Comparison of ENCODE assay signal across 27 cellular contexts in the genomic region with DNA sequence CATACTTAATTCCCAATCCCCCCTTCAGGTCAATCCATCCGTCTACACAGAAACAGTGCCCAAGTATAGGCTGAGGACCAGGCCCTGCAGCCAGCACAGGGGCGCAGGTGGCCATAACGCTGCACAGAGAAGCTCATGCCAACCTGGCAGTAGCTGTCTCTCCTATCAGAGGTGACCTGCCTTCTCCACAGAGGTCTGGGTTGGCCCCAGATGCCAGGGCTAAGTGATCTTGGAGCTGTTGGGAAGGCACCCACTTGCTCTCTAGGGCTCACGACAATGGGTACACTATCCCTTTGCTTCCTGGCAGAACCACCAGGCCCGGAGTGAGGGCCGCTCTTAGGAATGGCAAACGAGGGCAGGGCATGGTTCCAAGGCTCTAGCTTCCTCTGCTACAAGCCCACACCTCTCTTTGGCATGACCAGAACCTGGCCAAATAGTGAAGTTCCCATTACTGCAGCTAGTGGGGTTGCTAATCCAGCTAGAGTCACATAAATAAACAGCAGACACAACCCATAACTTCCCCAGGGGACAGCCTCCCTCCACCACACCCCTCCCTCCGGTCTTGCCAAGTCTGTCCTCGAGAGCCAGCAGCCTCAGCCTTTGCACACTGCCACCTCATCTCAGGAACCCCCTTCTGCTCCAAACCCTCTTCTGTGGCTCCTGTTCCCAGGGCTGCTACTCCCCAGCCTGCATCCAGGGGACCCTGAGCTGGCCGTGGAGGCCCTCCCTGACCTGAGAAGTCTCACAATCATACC.
DNase-seq lines count a peak whose midpoint lies in the region; ATAC-seq and TF ChIP-seq lines count a peak whose summit lies in the region.
"Had no signal": no experiment of that assay in that cellular context is flagged by ENCODE, and none has a peak within 500 bp of the region (broad histone marks: within the 10 kb centered on the region; RNA-seq: fewer than 3 reads in every experiment).

No MANE protein-coding gene starts in this region.

- H3K9me3 ChIP-seq in gastrocnemius medialis = no peaks in the 10 kb centered on the region
- H3K9me3 ChIP-seq: pancreas, sigmoid colon had no signal

- H3K27me3 Mint-ChIP-seq in activated CD4-positive, alpha-beta T cell treated with anti-CD3 and anti-CD28 coated beads for 36 hours = no peaks in the 10 kb centered on the region
- peaks cover 17% of the 10 kb centered on the region for H3K27me3 Mint-ChIP-seq in activated CD4-positive, alpha-beta T cell treated with anti-CD3 and anti-CD28 coated beads, Interleukin-2, amount 10 ng/mL, durations not matched to agents 24 days and 14 days
- H3K27me3 Mint-ChIP-seq: activated naive CD4-positive, alpha-beta T cell treated with anti-CD3 and anti-CD28 coated beads, Interleukin-2, amount 50 U/mL, for 24 hours had no signal

- no peaks in the 10 kb centered on the region for H3K9me3 Mint-ChIP-seq in activated CD4-positive, alpha-beta T cell treated with anti-CD3 and anti-CD28 coated beads for 36 hours (ENCODE audit: low read depth)
- H3K9me3 Mint-ChIP-seq in activated CD4-positive, alpha-beta T cell treated with anti-CD3 and anti-CD28 coated beads, Interleukin-2, amount 10 ng/mL, durations not matched to agents 24 days and 14 days = no peaks in the 10 kb centered on the region
- H3K9me3 Mint-ChIP-seq: activated naive CD4-positive, alpha-beta T cell treated with anti-CD3 and anti-CD28 coated beads, Interleukin-2, amount 50 U/mL, for 24 hours; naive thymus-derived CD8-positive, alpha-beta T cell; T-helper 2 cell treated with Interferon-gamma antibody and Interleukin-4, amounts not matched to agents 5 μg/mL and 100 μg/mL, for 36 hours; WTC11 had no signal

- H3K36me3 Mint-ChIP-seq in activated CD4-positive, alpha-beta T cell treated with anti-CD3 and anti-CD28 coated beads for 36 hours (ENCODE audit: low read depth) = no peaks in the 10 kb centered on the region
- H3K36me3 Mint-ChIP-seq in activated CD4-positive, alpha-beta T cell treated with anti-CD3 and anti-CD28 coated beads, Interleukin-2, amount 10 ng/mL, durations not matched to agents 24 days and 14 days (ENCODE audit: low read depth) = no peaks in the 10 kb centered on the region
- H3K36me3 Mint-ChIP-seq: activated naive CD4-positive, alpha-beta T cell treated with anti-CD3 and anti-CD28 coated beads, Interleukin-2, amount 50 U/mL, for 24 hours; CD4-positive, alpha-beta memory T cell; naive thymus-derived CD8-positive, alpha-beta T cell; WTC11 had no signal

- intact Hi-C loops in posterior vena cava (cut with DNase I) (no loop called here), gastrocnemius medialis (cut with DNase I; ENCODE audit: low total_unique reads) (no loop called here)
- intact Hi-C loops in activated CD4-positive, alpha-beta T cell treated with anti-CD3 and anti-CD28 coated beads for 36 hours (cut with DNase I, micrococcal nuclease) = no loop called here
- intact Hi-C loops in activated CD4-positive, alpha-beta T cell treated with anti-CD3 and anti-CD28 coated beads, Interleukin-2, amount 10 ng/mL, durations not matched to agents 24 days and 14 days (cut with micrococcal nuclease) = no loop called here

- H3K27ac Mint-ChIP-seq in activated CD4-positive, alpha-beta T cell treated with anti-CD3 and anti-CD28 coated beads for 36 hours = no peak overlapping the region
- no peak overlapping the region for H3K27ac Mint-ChIP-seq in activated CD4-positive, alpha-beta T cell treated with anti-CD3 and anti-CD28 coated beads, Interleukin-2, amount 10 ng/mL, durations not matched to agents 24 days and 14 days
- H3K27ac Mint-ChIP-seq: activated CD8-positive, alpha-beta T cell treated with anti-CD3 and anti-CD28 coated beads, Interleukin-2, amount 10 ng/mL, durations not matched to agents 7 days and 5 days; activated naive CD4-positive, alpha-beta T cell treated with anti-CD3 and anti-CD28 coated beads, Interleukin-2, amount 50 U/mL, for 24 hours; CD4-positive, alpha-beta memory T cell; T-helper 2 cell treated with Interferon-gamma antibody and Interleukin-4, amounts not matched to agents 5 μg/mL and 100 μg/mL, for 36 hours; WTC11 had no signal

- CTCF ChIA-PET in activated CD4-positive, alpha-beta T cell treated with anti-CD3 and anti-CD28 coated beads for 36 hours (lab: Charles Lee) = interaction anchor here (1.1 kb wide), 1 partner anchor 11 kb away, joined by 3 read pairs; no protein-coding TSS in a partner anchor

- TF ChIP-seq POLR2A in gastrocnemius medialis (IDR thresholded peaks at IDR 0.05) = no peak

- H3K4me1 Mint-ChIP-seq in activated CD4-positive, alpha-beta T cell treated with anti-CD3 and anti-CD28 coated beads for 36 hours = no peaks in the 10 kb centered on the region
- no peaks in the 10 kb centered on the region for H3K4me1 Mint-ChIP-seq in activated CD4-positive, alpha-beta T cell treated with anti-CD3 and anti-CD28 coated beads, Interleukin-2, amount 10 ng/mL, durations not matched to agents 24 days and 14 days
- H3K4me1 Mint-ChIP-seq: activated naive CD4-positive, alpha-beta T cell treated with anti-CD3 and anti-CD28 coated beads, Interleukin-2, amount 50 U/mL, for 24 hours; CD4-positive, alpha-beta memory T cell; naive thymus-derived CD8-positive, alpha-beta T cell; WTC11 had no signal

- H3K36me3 ChIP-seq in gastrocnemius medialis = no peaks in the 10 kb centered on the region
- H3K36me3 ChIP-seq: pancreas, sigmoid colon had no signal

- no peaks in the 10 kb centered on the region for H3K4me1 ChIP-seq in gastrocnemius medialis
- H3K4me1 ChIP-seq: pancreas, sigmoid colon had no signal

- H3K4me3 ChIP-seq in fibroblast of mammary gland (ENCODE audit: control insufficient read depth, low read depth, low read length) (no peak overlapping the region), gastrocnemius medialis (no peak overlapping the region)
- H3K4me3 ChIP-seq: K562, pancreas, sigmoid colon had no signal

- no peaks in the 10 kb centered on the region for H3K27me3 ChIP-seq in gastrocnemius medialis
- H3K27me3 ChIP-seq: pancreas had no signal

- TF ChIP-seq CTCF in fibroblast of mammary gland (conservative IDR thresholded peaks at IDR 0.05; ENCODE audit: control insufficient read depth, insufficient read depth, low read depth, low read length) = no peak
- TF ChIP-seq CTCF in gastrocnemius medialis (IDR thresholded peaks at IDR 0.05 in 4 of 5, conservative IDR thresholded peaks at IDR 0.05 in 1 of 5) = no peak

- in situ Hi-C loops in gastrocnemius medialis (cut with MboI; ENCODE audit: low sequenced_read_pairs in 4 of 4) = no loop called here

- H3K4me3 Mint-ChIP-seq in activated CD4-positive, alpha-beta T cell treated with anti-CD3 and anti-CD28 coated beads for 36 hours = no peak overlapping the region
- no peak overlapping the region for H3K4me3 Mint-ChIP-seq in activated CD4-positive, alpha-beta T cell treated with anti-CD3 and anti-CD28 coated beads, Interleukin-2, amount 10 ng/mL, durations not matched to agents 24 days and 14 days
- H3K4me3 Mint-ChIP-seq: activated CD8-positive, alpha-beta T cell treated with anti-CD3 and anti-CD28 coated beads, Interleukin-2, amount 10 ng/mL, durations not matched to agents 7 days and 5 days; activated naive CD4-positive, alpha-beta T cell treated with anti-CD3 and anti-CD28 coated beads, Interleukin-2, amount 50 U/mL, for 24 hours; CD4-positive, alpha-beta memory T cell; naive thymus-derived CD8-positive, alpha-beta T cell; T-helper 2 cell treated with Interferon-gamma antibody and Interleukin-4, amounts not matched to agents 5 μg/mL and 100 μg/mL, for 36 hours; WTC11 had no signal

- H3K27ac ChIP-seq in gastrocnemius medialis (no peak overlapping the region), caudate nucleus (ENCODE audit: low read depth, low read length) (no peak overlapping the region)
- H3K27ac ChIP-seq: pancreas, RWPE1, sigmoid colon had no signal

- DNase-seq in AG20443 (ENCODE audit: low spot score) (peak; percentile 66), NCI-H446 treated with DMSO at 0.1 percent for 48 hours (lab: John Stamatoyannopoulos, UW) (peak; percentile 93), fibroblast of mammary gland (ENCODE audit: low read depth) (peak; percentile 25), posterior vena cava (ENCODE audit: low spot score) (peak; percentile 78), gastrocnemius medialis (no peak), caudate nucleus (lab: John Stamatoyannopoulos, UW) (no peak)
- DNase-seq in activated CD4-positive, alpha-beta T cell treated with anti-CD3 and anti-CD28 coated beads for 36 hours = no peak
- no peak for DNase-seq in activated CD4-positive, alpha-beta T cell treated with anti-CD3 and anti-CD28 coated beads, Interleukin-2, amount 10 ng/mL, durations not matched to agents 24 days and 14 days
- DNase-seq: activated CD8-positive, alpha-beta T cell treated with anti-CD3 and anti-CD28 coated beads, Interleukin-2, amount 10 ng/mL, durations not matched to agents 7 days and 5 days; CD4-positive, alpha-beta memory T cell; effector CD8-positive, alpha-beta T cell; GDM1; glutamatergic neuron; kidney glomerular epithelial cell; mesendoderm; MM.1S; naive thymus-derived CD8-positive, alpha-beta T cell; NCI-H1436; NCI-H526; pancreas; sigmoid colon had no signal

- POLR2A ChIA-PET in activated CD4-positive, alpha-beta T cell treated with anti-CD3 and anti-CD28 coated beads for 36 hours (lab: Charles Lee) = no interaction called here

- ATAC-seq in gastrocnemius medialis = no peak
- no peak for ATAC-seq in activated CD4-positive, alpha-beta T cell treated with anti-CD3 and anti-CD28 coated beads for 36 hours
- ATAC-seq: activated CD8-positive, alpha-beta T cell treated with anti-CD3 and anti-CD28 coated beads, Interleukin-2, amount 10 ng/mL, durations not matched to agents 7 days and 5 days; K562; naive thymus-derived CD8-positive, alpha-beta T cell; SK-N-SH treated with all-trans-retinoic acid at 6 μM for 48 hours; WTC11 had no signal

Comparison
In these comparisons a context has a peak if more than half of its experiments do, and no peak if none do; other contexts are left out.
1. DNase-seq: peak in AG20443 (single experiment), NCI-H446 treated with DMSO at 0.1 percent for 48 hours (single experiment), fibroblast of mammary gland (single experiment) and posterior vena cava (single experiment); none in gastrocnemius medialis (0 of 2), activated CD4-positive, alpha-beta T cell treated with anti-CD3 and anti-CD28 coated beads for 36 hours (single experiment), caudate nucleus (0 of 61) and activated CD4-positive, alpha-beta T cell treated with anti-CD3 and anti-CD28 coated beads, Interleukin-2, amount 10 ng/mL, durations not matched to agents 24 days and 14 days (single experiment).